ENCODE assay signal across 9 cellular contexts in the genomic region with DNA sequence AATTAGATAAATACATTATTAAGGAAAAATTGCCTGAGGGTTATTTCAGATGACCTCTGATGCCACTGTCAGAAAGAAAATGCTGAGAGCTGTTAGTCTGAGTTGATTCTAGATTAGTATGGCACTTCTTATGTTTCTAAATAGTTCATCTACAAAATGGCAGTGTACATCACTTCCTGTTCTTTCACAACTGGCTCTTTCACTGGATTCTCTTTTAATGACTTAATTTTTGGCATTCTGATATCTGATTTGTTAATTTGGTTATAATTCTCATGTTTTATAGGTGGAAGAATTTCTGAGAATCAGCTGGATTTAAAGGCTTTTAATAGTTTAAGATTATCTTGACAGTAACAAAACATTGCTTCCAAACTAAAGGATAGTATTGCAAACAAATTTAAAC. TPM values are rescaled to one million over a fixed set of nuclear protein-coding genes. Genes with fewer than 3 reads are reported as not detected.
DNase-seq lines count a peak whose midpoint lies in the region; ATAC-seq, FAIRE-seq and TF ChIP-seq lines count a peak whose summit lies in the region.
"Had no signal": no experiment of that assay in that cellular context is flagged by ENCODE, and none has a peak within 500 bp of the region (broad histone marks: within the 10 kb centered on the region; RNA-seq: fewer than 3 reads in every experiment).

No MANE protein-coding gene starts in this region.

- ATAC-seq in GM12878 (no peak), HG03432 (IDR thresholded peaks at IDR 0.05; ENCODE audit: unreplicated experiment) (no peak)

- in situ Hi-C loops in GM12878 (cut with MboI) = no loop called here

- H3K9me3 ChIP-seq in H9 (ENCODE audit: control insufficient read depth, low read depth, low read length) (no peaks in the 10 kb centered on the region), GM12878 (replicated peaks; ENCODE audit: control insufficient read depth, insufficient read depth, low read length) (no peaks in the 10 kb centered on the region)

- BruUV-seq in GM12878 (replicated peaks; lab: Mats Ljungman, UMichigan) = no TSS peak

- H3K27me3 Mint-ChIP-seq in H9 (ENCODE audit: low read depth) = no peaks in the 10 kb centered on the region

- CTCF ChIA-PET in GM12878 (lab: Yijun Ruan, JAX) = interaction anchor here (0.9 to 2.5 kb wide), 5 partner anchors 23 to 269 kb away, joined by 3 to 14 read pairs (median 3); no protein-coding TSS in a partner anchor

- POLR2A ChIA-PET in GM12878 (lab: Charles Lee) = interaction anchor here (0.6 to 1.3 kb wide), 3 partner anchors 19 to 101 kb away, joined by 3 to 4 read pairs (median 4); no protein-coding TSS in a partner anchor

- H2BK15ac ChIP-seq in H9 (ENCODE audit: low read depth, low read length) = no peak overlapping the region

- no peak overlapping the region for H4K91ac ChIP-seq in H9 (ENCODE audit: insufficient read length, low read depth, low read length)

- H4K20me1 ChIP-seq in H9 (ENCODE audit: control insufficient read depth, insufficient read depth, insufficient read length) (no peaks in the 10 kb centered on the region), GM12878 (ENCODE audit: control insufficient read depth, insufficient read depth) (no peaks in the 10 kb centered on the region; the same call in 1 of the 2 replicates)

- no peak for TF ChIP-seq RAD21 in GM12878 (IDR thresholded peaks at IDR 0.05; ENCODE audit: insufficient read depth, low read depth, low read length)

- H3K9me3 Mint-ChIP-seq in H9 = peaks cover 0 to 2% of the 10 kb centered on the region in 2 experiments; a peak in 2 of 5 replicates

- TF ChIP-seq POLR2A in GM12878 (IDR thresholded peaks at IDR 0.05; ENCODE audit: low read depth, low read length) = no peak

- H2BK20ac ChIP-seq in H9 (ENCODE audit: low read depth, low read length, poor library complexity, severe bottlenecking) = no peak overlapping the region

- intact Hi-C loops in GM12878 (cut with micrococcal nuclease; ENCODE audit: unreplicated experiment) = loop anchor here (10.0 kb wide), 1 partner anchor 121 kb away; no protein-coding TSS in a partner anchor

- no peak overlapping the region for H3K56ac ChIP-seq in H9 (ENCODE audit: insufficient read length, low read depth, low read length)

- no peak overlapping the region for H3K4me3 Mint-ChIP-seq in H9

- 0 out of 7 replicates have a peak overlapping the region, but pooled peaks of 2 of the 3 experiments have one; percentile 7 to 62 for H3K27ac Mint-ChIP-seq in H9

- no peak overlapping the region for H3T11ph ChIP-seq in H9 (ENCODE audit: low read length)

- no peak overlapping the region for H2AK5ac ChIP-seq in H9 (ENCODE audit: insufficient read length, low read length)

- no peak overlapping the region for H3K4me2 ChIP-seq in H9 (ENCODE audit: insufficient read depth, insufficient read length, low read length)
- H3K4me2 ChIP-seq in GM12878 (ENCODE audit: control insufficient read depth, insufficient read depth) = peak overlapping the region; percentile 51

- peaks cover 13% of the 10 kb centered on the region for H3K23me2 ChIP-seq in H9 (ENCODE audit: insufficient read length, low read depth, low read length, poor library complexity, severe bottlenecking)

- H2BK120ac ChIP-seq in H9 (ENCODE audit: low read depth, low read length, poor library complexity, severe bottlenecking) = no peak overlapping the region

- H3K4me1 Mint-ChIP-seq in H9 = peaks cover 23 to 26% of the 10 kb centered on the region in 2 experiments

- H3K4me1 ChIP-seq in H9 (ENCODE audit: insufficient read depth, low read length) (no peaks in the 10 kb centered on the region), GM12878 (ENCODE audit: control insufficient read depth, insufficient read depth, low read length) (no peaks in the 10 kb centered on the region)

- H3K27me3 ChIP-seq in H9 (ENCODE audit: insufficient read depth, low read length) (no peaks in the 10 kb centered on the region), GM12878 (replicated peaks in 1 of 2; ENCODE audit: control insufficient read depth in 2 of 2, insufficient read depth in 2 of 2, low read length in 1 of 2) (no peaks in the 10 kb centered on the region)

- no peak overlapping the region for H3K27ac ChIP-seq in H9 (ENCODE audit: insufficient read length, low read depth, low read length)
- no peak overlapping the region for H3K27ac ChIP-seq in GM12878 (ENCODE audit: control insufficient read depth, insufficient read depth)

- peaks cover 3 to 8% (median 5%) of the 10 kb centered on the region in 3 experiments; a peak in 4 of 7 replicates for H3K36me3 Mint-ChIP-seq in H9 (ENCODE audit: insufficient read depth in 1 of 3, low read depth in 3 of 3)

- peak; percentile 28 for DNase-seq in AG20443 (ENCODE audit: low spot score)
- DNase-seq in H9 = no peak
- DNase-seq in GM12878 (ENCODE audit: low read depth, low spot score) = no peak
- DNase-seq in lung microvascular endothelial cell (ENCODE audit: low read depth in 2 of 2) = peak; percentile 8 to 22
- no peak for DNase-seq in stimulated activated CD4-positive, alpha-beta T cell treated with anti-CD3 and anti-CD28 coated beads, Interleukin-2, amount 100 ng/mL, for 48 hours
- no peak for DNase-seq in D341Med (ENCODE audit: low spot score)
- no peak for DNase-seq in inferior parietal cortex (ENCODE audit: extremely low spot score)

- no peak overlapping the region for H3K4ac ChIP-seq in H9 (ENCODE audit: low read depth, low read length)

- no peak overlapping the region for H3K14ac ChIP-seq in H9 (ENCODE audit: insufficient read depth, low read length)

- TF ChIP-seq EP300 in GM12878 (IDR thresholded peaks at IDR 0.05; ENCODE audit: borderline replicate concordance in 1 of 2, control insufficient read depth in 1 of 2, low read depth in 2 of 2, low read length in 2 of 2) = no peak

- H2BK12ac ChIP-seq in H9 (ENCODE audit: insufficient read length, low read depth, low read length) = no peak overlapping the region

- TF ChIP-seq CTCF in H9 (conservative IDR thresholded peaks at IDR 0.05) (no peak), GM12878 (IDR thresholded peaks at IDR 0.05 in 2 of 3, conservative IDR thresholded peaks at IDR 0.05 in 1 of 3; ENCODE audit: control insufficient read depth in 2 of 3, extremely low read depth in 1 of 3, insufficient read depth in 1 of 3, low read depth in 3 of 3, low read length in 3 of 3) (no peak)

- no peak overlapping the region for H3K23ac ChIP-seq in H9 (ENCODE audit: insufficient read length, low read depth, low read length)

- peaks cover 4% of the 10 kb centered on the region for H3K79me1 ChIP-seq in H9 (ENCODE audit: insufficient read depth, low read depth, low read length, poor library complexity, severe bottlenecking)

- H4K5ac ChIP-seq in H9 (ENCODE audit: insufficient read length, low read depth, low read length) = no peak overlapping the region

- H3K9ac ChIP-seq in H9 (ENCODE audit: extremely low read depth, insufficient read length, low read length) (no peak overlapping the region), GM12878 (ENCODE audit: control insufficient read depth, insufficient read depth, low read length) (no peak overlapping the region)

- peaks cover 37% of the 10 kb centered on the region; the same call in 1 of the 2 replicates for H3K79me2 ChIP-seq in H9 (ENCODE audit: insufficient read depth, low read length)
- H3K79me2 ChIP-seq in GM12878 (ENCODE audit: control insufficient read depth, insufficient read depth, low read length) = peaks cover 67% of the 10 kb centered on the region

- SMC1A ChIA-PET in GM12878 (lab: Charles Lee; ENCODE audit: uncharacterized antibody, unreplicated experiment) = interaction anchor here (0.6 to 0.8 kb wide), 2 partner anchors 10 to 14 kb away, joined by 3 read pairs; no protein-coding TSS in a partner anchor

- no peak overlapping the region for H3K18ac ChIP-seq in H9 (ENCODE audit: insufficient read length, low read depth, low read length)

- no peak overlapping the region for H4K8ac ChIP-seq in H9 (replicated peaks; ENCODE audit: insufficient read length, low read depth, low read length)

- H3K36me3 ChIP-seq in GM12878 (ENCODE audit: control insufficient read depth in 2 of 2, insufficient read depth in 2 of 2, low read length in 1 of 2) = peaks cover 0 to 2% of the 10 kb centered on the region in 2 experiments; a peak in 1 of 4 replicates

- peak; percentile 72 for FAIRE-seq in GM12878 (lab: Jason Lieb, UNC)
- FAIRE-seq: endometrium had no signal

- RAD21 ChIA-PET in GM12878 (lab: Charles Lee; ENCODE audit: unreplicated experiment) = interaction anchor here (1.1 kb wide), 1 partner anchor 217 kb away, joined by 3 read pairs; no protein-coding TSS in a partner anchor

- H3K4me3 ChIP-seq in GM12878 = no peak overlapping the region

- H2AFZ ChIP-seq in H9 (ENCODE audit: low read length) = no peak overlapping the region
- H2AFZ ChIP-seq in GM12878 (ENCODE audit: control insufficient read depth, low read depth, low read length) = no peak overlapping the region

- H2BK5ac ChIP-seq in H9 (ENCODE audit: insufficient read length, low read length) = no peak overlapping the region

TF ChIP-seq in GM12878, 131 proteins besides CTCF, POLR2A, EP300 and RAD21:
- TF ChIP-seq SP1 (IDR thresholded peaks at IDR 0.05; ENCODE audit: low read depth, low read length) = no peak
- TF ChIP-seq SPI1 (IDR thresholded peaks at IDR 0.05; ENCODE audit: borderline replicate concordance, insufficient read depth, low read depth, low read length) = peak; percentile 36; the same call in 1 of the 2 replicates
- no peak for TF ChIP-seq CHD1 (IDR thresholded peaks at IDR 0.05; ENCODE audit: low read depth, low read length)
TF ChIP-seq in GM12878: peak in this region for 1.

RNA-seq across cellular contexts. Expression of a gene that starts 3.3 kb away (rescaled TPM):
- total RNA-seq in H9 (2021) (85.9 and 93.0 TPM in 2 replicates), GM12878 (2014; rRNA removed) (16.2 and 17.8 TPM in 2 replicates), GM12878 (2014; rRNA removed; fragmentation: Illumina TruSeq; extraction: Trizol) (18.1 and 19.3 TPM in 2 replicates), GM12878 (2021) (26.3 and 27.1 TPM in 2 replicates), lung microvascular endothelial cell (31.8 and 41.1 TPM in 2 replicates)
- 94.8 and 101 TPM in 2 replicates for total RNA-seq in GM12878 (2013; cell fraction: nucleolus; rRNA removed)
- polyA plus RNA-seq in GM12878 (2011; ENCODE audit: low read depth) = 3.9 TPM
- polyA plus RNA-seq in GM12878 (2011; rRNA removed) (18.6 and 27.6 TPM in 2 replicates), GM12878 (2014; fragmentation: Illumina TruSeq; extraction: Trizol) (15.1 and 18.1 TPM in 2 replicates), GM12878 (2014; fragmentation: Nextera tagmentation; extraction: Ambion mirVana) (1 to 10 TPM; 2.4 to 3.4 TPM), GM12878 (2014; rRNA removed) (7.7 and 8.5 TPM in 2 replicates), GM12878 (2016; fragmentation: Nextera tagmentation; extraction: Ambion mirVana) (1 to 10 TPM; 2.0 to 2.7 TPM)
- polyA plus RNA-seq in GM12878 (2011; cell fraction: cytosol; rRNA removed) = 5.2 and 7.0 TPM in 2 replicates
- 25.2 and 26.3 TPM in 2 replicates for polyA plus RNA-seq in GM12878 (2011; cell fraction: nucleus; rRNA removed)
- 5.1 and 8.4 TPM in 2 replicates for polyA plus RNA-seq in GM12878 (2012)
- polyA minus RNA-seq in GM12878 (2011; rRNA and poly(A)+ RNA removed) = 26.9 and 44.5 TPM in 2 replicates
- 15.1 and 18.0 TPM in 2 replicates for polyA minus RNA-seq in GM12878 (2011; cell fraction: cytosol; rRNA and poly(A)+ RNA removed)
- 21.4 and 24.8 TPM in 2 replicates for polyA minus RNA-seq in GM12878 (2011; cell fraction: nucleus; rRNA and poly(A)+ RNA removed)

Comparison
In these comparisons a context has a peak if more than half of its experiments do, and no peak if none do; other contexts are left out.
1. DNase-seq: peak in AG20443 (single experiment) and lung microvascular endothelial cell (2 of 2); none in H9 (single experiment), GM12878 (single experiment), stimulated activated CD4-positive, alpha-beta T cell treated with anti-CD3 and anti-CD28 coated beads, Interleukin-2, amount 100 ng/mL, for 48 hours (0 of 2), D341Med (single experiment) and inferior parietal cortex (single experiment).